8 cellular contexts compared by ENCODE assay signal in the genomic region with DNA sequence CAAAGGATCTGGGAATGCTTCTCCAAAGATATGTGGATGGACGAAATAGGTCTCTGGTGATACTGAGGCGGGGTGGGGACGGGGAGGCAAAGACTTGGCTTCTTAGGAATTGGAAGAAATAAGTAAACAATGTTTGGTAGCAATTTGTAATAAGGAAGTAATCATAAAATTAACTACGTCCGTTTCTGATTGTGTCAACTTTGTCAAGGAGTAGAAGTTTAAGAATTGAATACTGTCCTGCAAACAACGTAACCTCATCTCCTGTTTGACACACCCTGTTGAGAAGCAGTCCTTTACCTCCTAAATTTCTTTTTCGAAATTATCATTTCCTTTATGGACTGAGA. TPM values are rescaled to one million over a fixed set of nuclear protein-coding genes. Genes with fewer than 3 reads are reported as not detected.
DNase-seq lines count a peak whose midpoint lies in the region; ATAC-seq and TF ChIP-seq lines count a peak whose summit lies in the region.

No MANE protein-coding gene starts in this region.

- peak overlapping the region; percentile 97 for H3K4me3 Mint-ChIP-seq in activated CD8-positive, alpha-beta memory T cell treated with anti-CD3 and anti-CD28 coated beads, Interleukin-2, amount 10 ng/mL, durations not matched to agents 7 days and 5 days

- CTCF ChIA-PET in activated CD8-positive, alpha-beta memory T cell treated with anti-CD3 and anti-CD28 coated beads, Interleukin-2, amount 10 ng/mL, durations not matched to agents 7 days and 5 days (lab: Charles Lee) = interaction anchor here (0.7 to 6.3 kb wide), 4 partner anchors 14 to 85 kb away, joined by 3 to 83 read pairs (median 4); a partner anchor contains a TSS

- H3K36me3 ChIP-seq in ascending aorta = peaks cover 30 to 35% of the 10 kb centered on the region in 2 donors
- H3K36me3 ChIP-seq in left lung = peaks cover 0 to 36% of the 10 kb centered on the region in 2 donors
- H3K36me3 ChIP-seq in tibial artery = peaks cover 31 to 40% (median 33%) of the 10 kb centered on the region in 3 donors

- H3K27me3 ChIP-seq in ascending aorta (no peaks in the 10 kb centered on the region), left lung (no peaks in the 10 kb centered on the region), tibial artery (no peaks in the 10 kb centered on the region)

- H3K9me3 ChIP-seq in ascending aorta = no peaks in the 10 kb centered on the region
- H3K9me3 ChIP-seq in left lung = no peaks in the 10 kb centered on the region
- no peaks in the 10 kb centered on the region for H3K9me3 ChIP-seq in tibial artery

- peak overlapping the region; percentile 91 for H3K27ac Mint-ChIP-seq in activated CD8-positive, alpha-beta memory T cell treated with anti-CD3 and anti-CD28 coated beads, Interleukin-2, amount 10 ng/mL, durations not matched to agents 7 days and 5 days

- H3K27ac ChIP-seq in ascending aorta (peak overlapping the region; percentile 95 to 96), left lung (peak overlapping the region; percentile 94 to 97), tibial artery (peak overlapping the region; percentile 84 to 88)

- H3K4me1 Mint-ChIP-seq in activated CD8-positive, alpha-beta memory T cell treated with anti-CD3 and anti-CD28 coated beads, Interleukin-2, amount 10 ng/mL, durations not matched to agents 7 days and 5 days = peaks cover 34% of the 10 kb centered on the region

- no peak for DNase-seq in activated CD8-positive, alpha-beta memory T cell treated with anti-CD3 and anti-CD28 coated beads, Interleukin-2, amount 10 ng/mL, durations not matched to agents 7 days and 5 days
- no peak for DNase-seq in activated CD8-positive, alpha-beta memory T cell treated with anti-CD3 and anti-CD28 coated beads for 24 hours
- DNase-seq in ascending aorta (ENCODE audit: low spot score in 2 of 2) (no peak), left lung (no peak), tibial artery (no peak), NCI-H1105 (lab: John Stamatoyannopoulos, UW) (no peak), GDM1 (lab: John Stamatoyannopoulos, UW) (no peak), NCI-H2227 (lab: John Stamatoyannopoulos, UW; ENCODE audit: unreplicated experiment) (no peak)

- H3K9me3 Mint-ChIP-seq in activated CD8-positive, alpha-beta memory T cell treated with anti-CD3 and anti-CD28 coated beads, Interleukin-2, amount 10 ng/mL, durations not matched to agents 7 days and 5 days (ENCODE audit: low read depth) = no peaks in the 10 kb centered on the region

- peaks cover 0 to 17% of the 10 kb centered on the region in 2 donors for H3K4me1 ChIP-seq in ascending aorta
- H3K4me1 ChIP-seq in left lung = peaks cover 0 to 17% of the 10 kb centered on the region in 2 donors
- peaks cover 0 to 17% (median 12%) of the 10 kb centered on the region in 4 donors for H3K4me1 ChIP-seq in tibial artery

- H3K27me3 Mint-ChIP-seq in activated CD8-positive, alpha-beta memory T cell treated with anti-CD3 and anti-CD28 coated beads, Interleukin-2, amount 10 ng/mL, durations not matched to agents 7 days and 5 days = peaks cover 2% of the 10 kb centered on the region

- intact Hi-C loops in ascending aorta (cut with DNase I) = loop anchor here (5.0 kb wide), 1 partner anchor 42 kb away; no protein-coding TSS in a partner anchor
- intact Hi-C loops in left lung (cut with DNase I) = no loop called here
- intact Hi-C loops in tibial artery (cut with DNase I; ENCODE audit: low total_unique reads) = no loop called here

- peaks cover 32% of the 10 kb centered on the region for H3K36me3 Mint-ChIP-seq in activated CD8-positive, alpha-beta memory T cell treated with anti-CD3 and anti-CD28 coated beads, Interleukin-2, amount 10 ng/mL, durations not matched to agents 7 days and 5 days

- ATAC-seq in activated CD8-positive, alpha-beta memory T cell treated with anti-CD3 and anti-CD28 coated beads, Interleukin-2, amount 10 ng/mL, durations not matched to agents 7 days and 5 days = no peak
- no peak for ATAC-seq in left lung

- H3K4me3 ChIP-seq in ascending aorta (peak overlapping the region; percentile 84 to 89), left lung (peak overlapping the region; percentile 73), tibial artery (peak overlapping the region; percentile 65 to 88)

- TF ChIP-seq CTCF in ascending aorta (IDR thresholded peaks at IDR 0.05) (no peak), left lung (IDR thresholded peaks at IDR 0.05) (no peak), tibial artery (IDR thresholded peaks at IDR 0.05) (no peak)

RNA-seq across cellular contexts. Expression of a gene that starts 0.5 kb away (rescaled TPM):
- total RNA-seq in activated CD8-positive, alpha-beta memory T cell treated with anti-CD3 and anti-CD28 coated beads, Interleukin-2, amount 10 ng/mL, durations not matched to agents 7 days and 5 days = 10 to 100 TPM; 31.1 to 37.0 TPM
- total RNA-seq in ascending aorta (18.9 TPM), left lung (10 to 100 TPM; 20.1 to 27.4 TPM)

RNA-seq across cellular contexts. Expression of a gene that starts 0.6 kb away (rescaled TPM):
- 10 to 100 TPM; 14.6 to 18.0 TPM for total RNA-seq in activated CD8-positive, alpha-beta memory T cell treated with anti-CD3 and anti-CD28 coated beads, Interleukin-2, amount 10 ng/mL, durations not matched to agents 7 days and 5 days
- total RNA-seq in ascending aorta (16.5 TPM), left lung (10 to 100 TPM; 11.8 to 14.7 TPM)

RNA-seq across cellular contexts. Expression of a gene that starts 21.0 kb away (rescaled TPM):
- 1 to 10 TPM; 2.8 to 4.1 TPM for total RNA-seq in activated CD8-positive, alpha-beta memory T cell treated with anti-CD3 and anti-CD28 coated beads, Interleukin-2, amount 10 ng/mL, durations not matched to agents 7 days and 5 days
- total RNA-seq in ascending aorta (not detected), left lung (1 to 10 TPM; 2.7 to 4.5 TPM)

RNA-seq across cellular contexts. Expression of a gene that starts 34.4 kb away (rescaled TPM):
- total RNA-seq in activated CD8-positive, alpha-beta memory T cell treated with anti-CD3 and anti-CD28 coated beads, Interleukin-2, amount 10 ng/mL, durations not matched to agents 7 days and 5 days = 10 to 100 TPM; 20.3 to 23.6 TPM
- total RNA-seq in ascending aorta = 44.4 TPM
- total RNA-seq in left lung = 10 to 100 TPM; 35.8 to 42.6 TPM
